1 cellular context compared by ENCODE assay signal in genomic region chr1:116648325-116648724, GRCh38. TPM values are rescaled to one million over a fixed set of nuclear protein-coding genes. Genes with fewer than 3 reads are reported as not detected.
"Had no signal": no experiment of that assay in that cellular context is flagged by ENCODE, and none has a peak within 500 bp of the region (broad histone marks: within the 10 kb centered on the region; RNA-seq: fewer than 3 reads in every experiment).

No MANE protein-coding gene starts in this region.

RNA-seq across cellular contexts. Expression of gene IGSF3, which starts 19.2 kb away (rescaled TPM):
- polyA plus RNA-seq: immature natural killer cell had no signal
